ENCODE assay signal across 1 cellular context in the genomic region with DNA sequence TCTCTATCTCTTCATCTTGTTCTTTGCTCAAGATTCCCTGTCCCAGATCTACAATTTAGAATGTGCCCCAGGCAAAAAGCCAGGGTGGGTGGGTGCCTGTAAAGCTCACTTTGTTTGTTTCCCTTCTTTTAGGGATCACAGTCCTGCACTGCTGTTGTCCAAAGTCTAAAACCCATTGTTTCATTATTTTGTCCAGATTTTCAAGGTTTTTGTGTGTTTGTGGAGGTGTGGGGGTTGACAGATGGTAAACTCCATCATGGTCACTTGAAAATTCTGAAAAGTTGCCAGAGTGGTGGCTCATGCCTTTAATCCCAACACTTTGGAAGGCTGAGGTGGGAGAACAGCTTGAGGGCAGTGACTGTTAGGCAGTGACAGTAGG.
TF ChIP-seq lines count a peak whose summit lies in the region.

No MANE protein-coding gene starts in this region.

TF ChIP-seq in HepG2, 621 proteins besides CTCF, POLR2A, EP300 and RAD21 (continued from another document and continues in another):
- TF ChIP-seq, protein P1, sequence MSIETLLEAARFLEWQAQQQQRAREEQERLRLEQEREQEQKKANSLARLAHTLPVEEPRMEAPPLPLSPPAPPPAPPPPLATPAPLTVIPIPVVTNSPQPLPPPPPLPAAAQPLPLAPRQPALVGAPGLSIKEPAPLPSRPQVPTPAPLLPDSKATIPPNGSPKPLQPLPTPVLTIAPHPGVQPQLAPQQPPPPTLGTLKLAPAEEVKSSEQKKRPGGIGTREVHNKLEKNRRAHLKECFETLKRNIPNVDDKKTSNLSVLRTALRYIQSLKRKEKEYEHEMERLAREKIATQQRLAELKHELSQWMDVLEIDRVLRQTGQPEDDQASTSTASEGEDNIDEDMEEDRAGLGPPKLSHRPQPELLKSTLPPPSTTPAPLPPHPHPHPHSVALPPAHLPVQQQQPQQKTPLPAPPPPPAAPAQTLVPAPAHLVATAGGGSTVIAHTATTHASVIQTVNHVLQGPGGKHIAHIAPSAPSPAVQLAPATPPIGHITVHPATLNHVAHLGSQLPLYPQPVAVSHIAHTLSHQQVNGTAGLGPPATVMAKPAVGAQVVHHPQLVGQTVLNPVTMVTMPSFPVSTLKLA (IDR thresholded peaks at IDR 0.05), result no peak
- TF ChIP-seq TBX3 (IDR thresholded peaks at IDR 0.05; ENCODE audit: borderline replicate concordance), result peak; percentile 69; the same call in 1 of the 2 replicates
- TF ChIP-seq, protein P2, sequence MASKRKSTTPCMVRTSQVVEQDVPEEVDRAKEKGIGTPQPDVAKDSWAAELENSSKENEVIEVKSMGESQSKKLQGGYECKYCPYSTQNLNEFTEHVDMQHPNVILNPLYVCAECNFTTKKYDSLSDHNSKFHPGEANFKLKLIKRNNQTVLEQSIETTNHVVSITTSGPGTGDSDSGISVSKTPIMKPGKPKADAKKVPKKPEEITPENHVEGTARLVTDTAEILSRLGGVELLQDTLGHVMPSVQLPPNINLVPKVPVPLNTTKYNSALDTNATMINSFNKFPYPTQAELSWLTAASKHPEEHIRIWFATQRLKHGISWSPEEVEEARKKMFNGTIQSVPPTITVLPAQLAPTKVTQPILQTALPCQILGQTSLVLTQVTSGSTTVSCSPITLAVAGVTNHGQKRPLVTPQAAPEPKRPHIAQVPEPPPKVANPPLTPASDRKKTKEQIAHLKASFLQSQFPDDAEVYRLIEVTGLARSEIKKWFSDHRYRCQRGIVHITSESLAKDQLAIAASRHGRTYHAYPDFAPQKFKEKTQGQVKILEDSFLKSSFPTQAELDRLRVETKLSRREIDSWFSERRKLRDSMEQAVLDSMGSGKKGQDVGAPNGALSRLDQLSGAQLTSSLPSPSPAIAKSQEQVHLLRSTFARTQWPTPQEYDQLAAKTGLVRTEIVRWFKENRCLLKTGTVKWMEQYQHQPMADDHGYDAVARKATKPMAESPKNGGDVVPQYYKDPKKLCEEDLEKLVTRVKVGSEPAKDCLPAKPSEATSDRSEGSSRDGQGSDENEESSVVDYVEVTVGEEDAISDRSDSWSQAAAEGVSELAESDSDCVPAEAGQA (IDR thresholded peaks at IDR 0.05; ENCODE audit: low read depth), result no peak
- TF ChIP-seq, protein P2 (CRISPR knock-in tag; IDR thresholded peaks at IDR 0.05; ENCODE audit: borderline replicate concordance), result no peak
- TF ChIP-seq ZFP90 (CRISPR knock-in tag; IDR thresholded peaks at IDR 0.05; ENCODE audit: borderline replicate concordance), result no peak
- peak; percentile 87 for TF ChIP-seq PITX1 (CRISPR knock-in tag; IDR thresholded peaks at IDR 0.05)
- no peak for TF ChIP-seq NFE2 (CRISPR knock-in tag; IDR thresholded peaks at IDR 0.05)
- TF ChIP-seq ZNF713 (CRISPR knock-in tag; IDR thresholded peaks at IDR 0.05), result no peak
- TF ChIP-seq CAMTA2 (CRISPR knock-in tag; IDR thresholded peaks at IDR 0.05; ENCODE audit: borderline replicate concordance), result no peak
- no peak for TF ChIP-seq KLF13 (CRISPR knock-in tag; IDR thresholded peaks at IDR 0.05)
- TF ChIP-seq, protein P3, sequence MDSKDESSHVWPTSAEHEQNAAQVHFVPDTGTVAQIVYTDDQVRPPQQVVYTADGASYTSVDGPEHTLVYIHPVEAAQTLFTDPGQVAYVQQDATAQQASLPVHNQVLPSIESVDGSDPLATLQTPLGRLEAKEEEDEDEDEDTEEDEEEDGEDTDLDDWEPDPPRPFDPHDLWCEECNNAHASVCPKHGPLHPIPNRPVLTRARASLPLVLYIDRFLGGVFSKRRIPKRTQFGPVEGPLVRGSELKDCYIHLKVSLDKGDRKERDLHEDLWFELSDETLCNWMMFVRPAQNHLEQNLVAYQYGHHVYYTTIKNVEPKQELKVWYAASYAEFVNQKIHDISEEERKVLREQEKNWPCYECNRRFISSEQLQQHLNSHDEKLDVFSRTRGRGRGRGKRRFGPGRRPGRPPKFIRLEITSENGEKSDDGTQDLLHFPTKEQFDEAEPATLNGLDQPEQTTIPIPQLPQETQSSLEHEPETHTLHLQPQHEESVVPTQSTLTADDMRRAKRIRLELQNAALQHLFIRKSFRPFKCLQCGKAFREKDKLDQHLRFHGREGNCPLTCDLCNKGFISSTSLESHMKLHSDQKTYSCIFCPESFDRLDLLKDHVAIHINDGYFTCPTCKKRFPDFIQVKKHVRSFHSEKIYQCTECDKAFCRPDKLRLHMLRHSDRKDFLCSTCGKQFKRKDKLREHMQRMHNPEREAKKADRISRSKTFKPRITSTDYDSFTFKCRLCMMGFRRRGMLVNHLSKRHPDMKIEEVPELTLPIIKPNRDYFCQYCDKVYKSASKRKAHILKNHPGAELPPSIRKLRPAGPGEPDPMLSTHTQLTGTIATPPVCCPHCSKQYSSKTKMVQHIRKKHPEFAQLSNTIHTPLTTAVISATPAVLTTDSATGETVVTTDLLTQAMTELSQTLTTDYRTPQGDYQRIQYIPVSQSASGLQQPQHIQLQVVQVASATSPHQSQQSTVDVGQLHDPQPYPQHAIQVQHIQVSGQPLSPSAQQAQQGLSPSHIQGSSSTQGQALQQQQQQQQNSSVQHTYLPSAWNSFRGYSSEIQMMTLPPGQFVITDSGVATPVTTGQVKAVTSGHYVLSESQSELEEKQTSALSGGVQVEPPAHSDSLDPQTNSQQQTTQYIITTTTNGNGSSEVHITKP (CRISPR knock-in tag; IDR thresholded peaks at IDR 0.05; ENCODE audit: low read depth), result no peak
- TF ChIP-seq ZNF274 (CRISPR knock-in tag; IDR thresholded peaks at IDR 0.05), result no peak
- TF ChIP-seq U2AF2 (IDR thresholded peaks at IDR 0.05; ENCODE audit: low read depth, low read length), result no peak
- no peak for TF ChIP-seq SMYD3 (CRISPR knock-in tag; IDR thresholded peaks at IDR 0.05)
- TF ChIP-seq HMG20B (CRISPR knock-in tag; conservative IDR thresholded peaks at IDR 0.05), result peak; percentile 63
- no peak for TF ChIP-seq ZNF235 (CRISPR knock-in tag; IDR thresholded peaks at IDR 0.05; ENCODE audit: borderline replicate concordance)
- no peak for TF ChIP-seq ZNF672 (CRISPR knock-in tag; IDR thresholded peaks at IDR 0.05)
- TF ChIP-seq ZBTB7B (CRISPR knock-in tag; IDR thresholded peaks at IDR 0.05), result peak; percentile 44; the same call in 1 of the 2 replicates
- peak; percentile 94 for TF ChIP-seq HNF4A (CRISPR knock-in tag; IDR thresholded peaks at IDR 0.05)
- TF ChIP-seq HOXD1 (CRISPR knock-in tag; IDR thresholded peaks at IDR 0.05), result 0 out of 2 replicates have a peak, but pooled peaks have one; percentile 32
- TF ChIP-seq, protein P4, sequence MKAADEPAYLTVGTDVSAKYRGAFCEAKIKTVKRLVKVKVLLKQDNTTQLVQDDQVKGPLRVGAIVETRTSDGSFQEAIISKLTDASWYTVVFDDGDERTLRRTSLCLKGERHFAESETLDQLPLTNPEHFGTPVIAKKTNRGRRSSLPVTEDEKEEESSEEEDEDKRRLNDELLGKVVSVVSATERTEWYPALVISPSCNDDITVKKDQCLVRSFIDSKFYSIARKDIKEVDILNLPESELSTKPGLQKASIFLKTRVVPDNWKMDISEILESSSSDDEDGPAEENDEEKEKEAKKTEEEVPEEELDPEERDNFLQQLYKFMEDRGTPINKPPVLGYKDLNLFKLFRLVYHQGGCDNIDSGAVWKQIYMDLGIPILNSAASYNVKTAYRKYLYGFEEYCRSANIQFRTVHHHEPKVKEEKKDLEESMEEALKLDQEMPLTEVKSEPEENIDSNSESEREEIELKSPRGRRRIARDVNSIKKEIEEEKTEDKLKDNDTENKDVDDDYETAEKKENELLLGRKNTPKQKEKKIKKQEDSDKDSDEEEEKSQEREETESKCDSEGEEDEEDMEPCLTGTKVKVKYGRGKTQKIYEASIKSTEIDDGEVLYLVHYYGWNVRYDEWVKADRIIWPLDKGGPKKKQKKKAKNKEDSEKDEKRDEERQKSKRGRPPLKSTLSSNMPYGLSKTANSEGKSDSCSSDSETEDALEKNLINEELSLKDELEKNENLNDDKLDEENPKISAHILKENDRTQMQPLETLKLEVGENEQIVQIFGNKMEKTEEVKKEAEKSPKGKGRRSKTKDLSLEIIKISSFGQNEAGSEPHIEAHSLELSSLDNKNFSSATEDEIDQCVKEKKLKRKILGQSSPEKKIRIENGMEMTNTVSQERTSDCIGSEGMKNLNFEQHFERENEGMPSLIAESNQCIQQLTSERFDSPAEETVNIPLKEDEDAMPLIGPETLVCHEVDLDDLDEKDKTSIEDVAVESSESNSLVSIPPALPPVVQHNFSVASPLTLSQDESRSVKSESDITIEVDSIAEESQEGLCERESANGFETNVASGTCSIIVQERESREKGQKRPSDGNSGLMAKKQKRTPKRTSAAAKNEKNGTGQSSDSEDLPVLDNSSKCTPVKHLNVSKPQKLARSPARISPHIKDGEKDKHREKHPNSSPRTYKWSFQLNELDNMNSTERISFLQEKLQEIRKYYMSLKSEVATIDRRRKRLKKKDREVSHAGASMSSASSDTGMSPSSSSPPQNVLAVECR (CRISPR knock-in tag; IDR thresholded peaks at IDR 0.05; ENCODE audit: borderline replicate concordance), result peak; percentile 45; the same call in 1 of the 2 replicates
- no peak for TF ChIP-seq MED8 (CRISPR knock-in tag; IDR thresholded peaks at IDR 0.05; ENCODE audit: insufficient replicate concordance)
- TF ChIP-seq SP140L (CRISPR knock-in tag; IDR thresholded peaks at IDR 0.05; ENCODE audit: borderline replicate concordance), result no peak
- no peak for TF ChIP-seq SP4 (CRISPR knock-in tag; IDR thresholded peaks at IDR 0.05)
- TF ChIP-seq DNMT3B (CRISPR knock-in tag; conservative IDR thresholded peaks at IDR 0.05), result no peak
- TF ChIP-seq CREM (IDR thresholded peaks at IDR 0.05), result peak; percentile 79
- TF ChIP-seq CREM (CRISPR knock-in tag; IDR thresholded peaks at IDR 0.05), result no peak
- 0 out of 2 replicates have a peak, but pooled peaks have one; percentile 35 for TF ChIP-seq ZNF33B (CRISPR knock-in tag; IDR thresholded peaks at IDR 0.05)
- TF ChIP-seq, protein P5, sequence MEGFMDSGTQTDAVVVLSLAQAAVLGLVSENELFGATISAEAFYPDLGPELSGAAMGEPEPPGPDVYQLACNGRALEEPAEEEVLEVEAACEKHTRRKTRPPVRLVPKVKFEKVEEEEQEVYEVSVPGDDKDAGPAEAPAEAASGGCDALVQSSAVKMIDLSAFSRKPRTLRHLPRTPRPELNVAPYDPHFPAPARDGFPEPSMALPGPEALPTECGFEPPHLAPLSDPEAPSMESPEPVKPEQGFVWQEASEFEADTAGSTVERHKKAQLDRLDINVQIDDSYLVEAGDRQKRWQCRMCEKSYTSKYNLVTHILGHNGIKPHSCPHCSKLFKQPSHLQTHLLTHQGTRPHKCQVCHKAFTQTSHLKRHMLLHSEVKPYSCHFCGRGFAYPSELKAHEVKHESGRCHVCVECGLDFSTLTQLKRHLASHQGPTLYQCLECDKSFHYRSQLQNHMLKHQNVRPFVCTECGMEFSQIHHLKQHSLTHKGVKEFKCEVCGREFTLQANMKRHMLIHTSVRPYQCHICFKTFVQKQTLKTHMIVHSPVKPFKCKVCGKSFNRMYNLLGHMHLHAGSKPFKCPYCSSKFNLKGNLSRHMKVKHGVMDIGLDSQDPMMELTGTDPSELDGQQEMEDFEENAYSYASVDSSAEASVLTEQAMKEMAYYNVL (CRISPR knock-in tag; IDR thresholded peaks at IDR 0.05; ENCODE audit: borderline replicate concordance), result peak; percentile 56; the same call in 1 of the 2 replicates
- TF ChIP-seq, protein P6, sequence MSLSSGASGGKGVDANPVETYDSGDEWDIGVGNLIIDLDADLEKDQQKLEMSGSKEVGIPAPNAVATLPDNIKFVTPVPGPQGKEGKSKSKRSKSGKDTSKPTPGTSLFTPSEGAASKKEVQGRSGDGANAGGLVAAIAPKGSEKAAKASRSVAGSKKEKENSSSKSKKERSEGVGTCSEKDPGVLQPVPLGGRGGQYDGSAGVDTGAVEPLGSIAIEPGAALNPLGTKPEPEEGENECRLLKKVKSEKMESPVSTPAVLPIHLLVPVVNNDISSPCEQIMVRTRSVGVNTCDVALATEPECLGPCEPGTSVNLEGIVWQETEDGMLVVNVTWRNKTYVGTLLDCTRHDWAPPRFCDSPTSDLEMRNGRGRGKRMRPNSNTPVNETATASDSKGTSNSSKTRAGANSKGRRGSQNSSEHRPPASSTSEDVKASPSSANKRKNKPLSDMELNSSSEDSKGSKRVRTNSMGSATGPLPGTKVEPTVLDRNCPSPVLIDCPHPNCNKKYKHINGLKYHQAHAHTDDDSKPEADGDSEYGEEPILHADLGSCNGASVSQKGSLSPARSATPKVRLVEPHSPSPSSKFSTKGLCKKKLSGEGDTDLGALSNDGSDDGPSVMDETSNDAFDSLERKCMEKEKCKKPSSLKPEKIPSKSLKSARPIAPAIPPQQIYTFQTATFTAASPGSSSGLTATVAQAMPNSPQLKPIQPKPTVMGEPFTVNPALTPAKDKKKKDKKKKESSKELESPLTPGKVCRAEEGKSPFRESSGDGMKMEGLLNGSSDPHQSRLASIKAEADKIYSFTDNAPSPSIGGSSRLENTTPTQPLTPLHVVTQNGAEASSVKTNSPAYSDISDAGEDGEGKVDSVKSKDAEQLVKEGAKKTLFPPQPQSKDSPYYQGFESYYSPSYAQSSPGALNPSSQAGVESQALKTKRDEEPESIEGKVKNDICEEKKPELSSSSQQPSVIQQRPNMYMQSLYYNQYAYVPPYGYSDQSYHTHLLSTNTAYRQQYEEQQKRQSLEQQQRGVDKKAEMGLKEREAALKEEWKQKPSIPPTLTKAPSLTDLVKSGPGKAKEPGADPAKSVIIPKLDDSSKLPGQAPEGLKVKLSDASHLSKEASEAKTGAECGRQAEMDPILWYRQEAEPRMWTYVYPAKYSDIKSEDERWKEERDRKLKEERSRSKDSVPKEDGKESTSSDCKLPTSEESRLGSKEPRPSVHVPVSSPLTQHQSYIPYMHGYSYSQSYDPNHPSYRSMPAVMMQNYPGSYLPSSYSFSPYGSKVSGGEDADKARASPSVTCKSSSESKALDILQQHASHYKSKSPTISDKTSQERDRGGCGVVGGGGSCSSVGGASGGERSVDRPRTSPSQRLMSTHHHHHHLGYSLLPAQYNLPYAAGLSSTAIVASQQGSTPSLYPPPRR (CRISPR knock-in tag; IDR thresholded peaks at IDR 0.05; ENCODE audit: borderline replicate concordance), result peak; percentile 68; the same call in 1 of the 2 replicates
- TF ChIP-seq, protein P7, sequence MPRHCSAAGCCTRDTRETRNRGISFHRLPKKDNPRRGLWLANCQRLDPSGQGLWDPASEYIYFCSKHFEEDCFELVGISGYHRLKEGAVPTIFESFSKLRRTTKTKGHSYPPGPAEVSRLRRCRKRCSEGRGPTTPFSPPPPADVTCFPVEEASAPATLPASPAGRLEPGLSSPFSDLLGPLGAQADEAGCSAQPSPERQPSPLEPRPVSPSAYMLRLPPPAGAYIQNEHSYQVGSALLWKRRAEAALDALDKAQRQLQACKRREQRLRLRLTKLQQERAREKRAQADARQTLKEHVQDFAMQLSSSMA (CRISPR knock-in tag; IDR thresholded peaks at IDR 0.05), result no peak
- TF ChIP-seq ZSCAN21 (CRISPR knock-in tag; IDR thresholded peaks at IDR 0.05; ENCODE audit: borderline replicate concordance), result no peak
- TF ChIP-seq HOXA3 (CRISPR knock-in tag; IDR thresholded peaks at IDR 0.05), result peak; percentile 52; the same call in 1 of the 2 replicates
